In the genomic region with DNA sequence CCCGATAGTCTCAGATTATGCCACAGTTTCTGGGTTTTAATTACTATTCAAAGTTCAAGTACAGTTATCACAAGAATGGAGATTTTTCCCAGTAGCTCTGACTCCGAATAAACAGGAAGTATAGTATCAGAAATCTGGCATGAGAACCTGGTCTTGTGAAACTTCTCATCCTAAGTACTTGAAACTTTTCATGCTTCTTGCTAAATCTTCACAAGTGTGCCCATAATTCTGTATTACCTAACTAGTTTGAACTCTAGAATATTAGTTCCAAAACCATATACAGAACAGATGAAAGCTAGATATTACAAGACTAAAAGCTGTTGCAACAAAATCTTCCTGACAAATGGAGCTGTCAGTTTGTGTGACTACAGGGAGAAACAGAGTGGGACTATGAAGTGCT, we compare ENCODE assay signal across 15 cellular contexts.
DNase-seq lines count a peak whose midpoint lies in the region; ATAC-seq and TF ChIP-seq lines count a peak whose summit lies in the region.
"Had no signal": no experiment of that assay in that cellular context is flagged by ENCODE, and none has a peak within 500 bp of the region (broad histone marks: within the 10 kb centered on the region; RNA-seq: fewer than 3 reads in every experiment).

No MANE protein-coding gene starts in this region.

- no TSS peak for BruUV-seq in MCF 10A (replicated peaks; lab: Mats Ljungman, UMichigan)

- POLR2A ChIA-PET in MCF 10A (lab: Yijun Ruan, JAX): interaction anchor here (0.8 to 1.2 kb wide), 3 partner anchors 9 to 321 kb away, joined by 3 to 4 read pairs (median 3); no protein-coding TSS in a partner anchor
- POLR2A ChIA-PET in CD8-positive, alpha-beta memory T cell (lab: Charles Lee): no interaction called here

- no peaks in the 10 kb centered on the region for H3K36me3 Mint-ChIP-seq in MCF 10A (ENCODE audit: insufficient read depth, unreplicated experiment)
- H3K36me3 Mint-ChIP-seq in CD8-positive, alpha-beta memory T cell: no peaks in the 10 kb centered on the region
- H3K36me3 Mint-ChIP-seq: type B pancreatic cell had no signal

- H3K4me1 ChIP-seq in breast epithelium (no peaks in the 10 kb centered on the region), lower lobe of right lung (peaks cover 11% of the 10 kb centered on the region), upper lobe of right lung (no peaks in the 10 kb centered on the region)
- no peaks in the 10 kb centered on the region for H3K4me1 ChIP-seq in CD8-positive, alpha-beta memory T cell (ENCODE audit: insufficient read depth, low read length)

- no peak overlapping the region for H3K4me3 Mint-ChIP-seq in MCF 10A (ENCODE audit: unreplicated experiment)
- no peak overlapping the region for H3K4me3 Mint-ChIP-seq in CD8-positive, alpha-beta memory T cell
- H3K4me3 Mint-ChIP-seq: activated CD8-positive, alpha-beta T cell treated with anti-CD3 and anti-CD28 coated beads for 36 hours; type B pancreatic cell had no signal

- CTCF ChIA-PET in MCF 10A (lab: Yijun Ruan, JAX): no interaction called here
- CTCF ChIA-PET in CD8-positive, alpha-beta memory T cell (lab: Charles Lee): no interaction called here

- no peak for TF ChIP-seq CTCF in MCF 10A (IDR thresholded peaks at IDR 0.05; ENCODE audit: unreplicated experiment)
- no peak for TF ChIP-seq CTCF in breast epithelium (IDR thresholded peaks at IDR 0.05)
- TF ChIP-seq CTCF in choroid plexus epithelial cell (conservative IDR thresholded peaks at IDR 0.05; ENCODE audit: low read depth, low read length): no peak
- TF ChIP-seq CTCF in lower lobe of right lung (IDR thresholded peaks at IDR 0.05): no peak
- TF ChIP-seq CTCF in upper lobe of right lung (IDR thresholded peaks at IDR 0.05): no peak

- peak; percentile 89 for DNase-seq in MCF 10A (ENCODE audit: unreplicated experiment)
- no peak for DNase-seq in breast epithelium (ENCODE audit: low spot score in 2 of 2)
- peak; percentile 97 for DNase-seq in choroid plexus epithelial cell (ENCODE audit: low read depth)
- no peak for DNase-seq in lower lobe of right lung
- no peak for DNase-seq in upper lobe of right lung
- DNase-seq in CD8-positive, alpha-beta memory T cell: no peak
- no peak for DNase-seq in G401 (ENCODE audit: low spot score)
- DNase-seq: activated CD8-positive, alpha-beta T cell treated with anti-CD3 and anti-CD28 coated beads for 36 hours; activated naive CD4-positive, alpha-beta T cell treated with Interleukin-2 at 50 U/mL for 16 hours; cortex of kidney; DMS79; Karpas-422; T-helper 2 cell had no signal

- H3K36me3 ChIP-seq in breast epithelium (no peaks in the 10 kb centered on the region), lower lobe of right lung (no peaks in the 10 kb centered on the region), upper lobe of right lung (no peaks in the 10 kb centered on the region)
- H3K36me3 ChIP-seq in CD8-positive, alpha-beta memory T cell (ENCODE audit: insufficient read depth, low read length): no peaks in the 10 kb centered on the region

- in situ Hi-C loops in G401 (cut with HindIII; ENCODE audit: low sequenced_read_pairs): no loop called here

- H3K4me1 Mint-ChIP-seq in MCF 10A (ENCODE audit: insufficient read depth, unreplicated experiment): peaks cover 21% of the 10 kb centered on the region
- no peaks in the 10 kb centered on the region for H3K4me1 Mint-ChIP-seq in CD8-positive, alpha-beta memory T cell

- H3K27ac ChIP-seq in breast epithelium: peak overlapping the region in 1 of 2 donors; percentile 23
- H3K27ac ChIP-seq in lower lobe of right lung: peak overlapping the region; percentile 33
- no peak overlapping the region for H3K27ac ChIP-seq in upper lobe of right lung
- H3K27ac ChIP-seq in CD8-positive, alpha-beta memory T cell (ENCODE audit: low read depth, low read length): no peak overlapping the region

- H3K9me3 Mint-ChIP-seq in MCF 10A (ENCODE audit: unreplicated experiment): peaks cover 7% of the 10 kb centered on the region
- H3K9me3 Mint-ChIP-seq in CD8-positive, alpha-beta memory T cell: no peaks in the 10 kb centered on the region
- H3K9me3 Mint-ChIP-seq: activated CD8-positive, alpha-beta T cell treated with anti-CD3 and anti-CD28 coated beads for 36 hours; type B pancreatic cell had no signal

- no peaks in the 10 kb centered on the region for H3K27me3 ChIP-seq in breast epithelium
- H3K27me3 ChIP-seq in lower lobe of right lung (ENCODE audit: low read depth): no peaks in the 10 kb centered on the region
- H3K27me3 ChIP-seq in upper lobe of right lung: no peaks in the 10 kb centered on the region
- H3K27me3 ChIP-seq in CD8-positive, alpha-beta memory T cell (ENCODE audit: insufficient read depth, low read length, poor library complexity, severe bottlenecking): no peaks in the 10 kb centered on the region

- ATAC-seq in lower lobe of right lung (peak; percentile 50 to 88), upper lobe of right lung (peak; percentile 75), HG02678 (IDR thresholded peaks at IDR 0.05; ENCODE audit: unreplicated experiment) (no peak)
- ATAC-seq: activated CD8-positive, alpha-beta T cell treated with anti-CD3 and anti-CD28 coated beads for 36 hours had no signal

- intact Hi-C loops in MCF 10A (cut with micrococcal nuclease): no loop called here
- intact Hi-C loops in breast epithelium (cut with DNase I; ENCODE audit: low total_unique reads): no loop called here
- intact Hi-C loops in lower lobe of right lung (cut with DNase I): no loop called here
- intact Hi-C loops in upper lobe of right lung (cut with DNase I): no loop called here

- no peaks in the 10 kb centered on the region for H3K9me3 ChIP-seq in breast epithelium
- H3K9me3 ChIP-seq in lower lobe of right lung: no peaks in the 10 kb centered on the region
- no peaks in the 10 kb centered on the region for H3K9me3 ChIP-seq in upper lobe of right lung
- H3K9me3 ChIP-seq in CD8-positive, alpha-beta memory T cell (ENCODE audit: low read length): no peaks in the 10 kb centered on the region

- no peak for TF ChIP-seq POLR2A in breast epithelium (IDR thresholded peaks at IDR 0.05)

- H3K4me3 ChIP-seq in breast epithelium: no peak overlapping the region
- no peak overlapping the region for H3K4me3 ChIP-seq in choroid plexus epithelial cell (ENCODE audit: low read depth, low read length)
- H3K4me3 ChIP-seq in lower lobe of right lung: no peak overlapping the region
- no peak overlapping the region for H3K4me3 ChIP-seq in upper lobe of right lung
- H3K4me3 ChIP-seq in CD8-positive, alpha-beta memory T cell (ENCODE audit: low read length): no peak overlapping the region

- H3K27me3 Mint-ChIP-seq in MCF 10A (ENCODE audit: insufficient read depth, unreplicated experiment): no peaks in the 10 kb centered on the region
- H3K27me3 Mint-ChIP-seq in CD8-positive, alpha-beta memory T cell: peaks cover 0 to 3% of the 10 kb centered on the region in 2 donors
- H3K27me3 Mint-ChIP-seq: activated CD8-positive, alpha-beta T cell treated with anti-CD3 and anti-CD28 coated beads for 36 hours; type B pancreatic cell had no signal

- peak overlapping the region; percentile 57 for H3K27ac Mint-ChIP-seq in MCF 10A (ENCODE audit: low read depth, unreplicated experiment)
- no peak overlapping the region for H3K27ac Mint-ChIP-seq in CD8-positive, alpha-beta memory T cell
- H3K27ac Mint-ChIP-seq: activated CD8-positive, alpha-beta T cell treated with anti-CD3 and anti-CD28 coated beads for 36 hours; type B pancreatic cell had no signal

Comparison
In these comparisons a context has a peak if more than half of its experiments do, and no peak if none do; other contexts are left out.
1. DNase-seq: peak in MCF 10A (single experiment) and choroid plexus epithelial cell (single experiment); none in breast epithelium (0 of 2), lower lobe of right lung (single experiment), upper lobe of right lung (single experiment), CD8-positive, alpha-beta memory T cell (0 of 5) and G401 (single experiment).